ENCODE assay signal across 2 cellular contexts in genomic region chr6:155041781-155042279, GRCh38.
TF ChIP-seq lines count a peak whose summit lies in the region.

No MANE protein-coding gene starts in this region.

TF ChIP-seq in WTC11, 78 proteins besides CTCF, POLR2A, EP300 and RAD21 (continued from another document):
- no peak for TF ChIP-seq PREB (CRISPR knock-in tag; IDR thresholded peaks at IDR 0.05; ENCODE audit: borderline replicate concordance)
- TF ChIP-seq EMX1 (CRISPR knock-in tag; IDR thresholded peaks at IDR 0.05) = no peak
- no peak for TF ChIP-seq ZNF232 (CRISPR knock-in tag; IDR thresholded peaks at IDR 0.05)
- no peak for TF ChIP-seq ZNF317 (CRISPR knock-in tag; IDR thresholded peaks at IDR 0.05; ENCODE audit: borderline replicate concordance, low read depth)

TF ChIP-seq in endothelial cell of umbilical vein, 7 proteins besides CTCF, POLR2A, EP300 and RAD21 (continued from another document):
- no peak for TF ChIP-seq EZH2 (IDR thresholded peaks at IDR 0.05; ENCODE audit: borderline replicate concordance, low read depth, low read length, severe bottlenecking)
